ENCODE assay signal across 1 cellular context in genomic region chr15:81398456-81398855, GRCh38.
TF ChIP-seq lines count a peak whose summit lies in the region.

No MANE protein-coding gene starts in this region.

TF ChIP-seq in WTC11, 78 proteins besides CTCF, POLR2A, EP300 and RAD21 (continued from another document):
- no peak for TF ChIP-seq ZSCAN18 (CRISPR knock-in tag; IDR thresholded peaks at IDR 0.05)
